In genomic region chr7:32163911-32164310, GRCh38 we compare ENCODE assay signal across 16 cellular contexts.
DNase-seq lines count a peak whose midpoint lies in the region; ATAC-seq and TF ChIP-seq lines count a peak whose summit lies in the region.
"Had no signal": no experiment of that assay in that cellular context is flagged by ENCODE, and none has a peak within 500 bp of the region (broad histone marks: within the 10 kb centered on the region; RNA-seq: fewer than 3 reads in every experiment).

No MANE protein-coding gene starts in this region.

- no peak for TF ChIP-seq CTCF in left ventricle myocardium inferior (IDR thresholded peaks at IDR 0.05; ENCODE audit: borderline replicate concordance)
- no peak for TF ChIP-seq CTCF in foreskin keratinocyte (conservative IDR thresholded peaks at IDR 0.05)
- TF ChIP-seq CTCF in tibial artery (IDR thresholded peaks at IDR 0.05): no peak

- no peaks in the 10 kb centered on the region for H3K27me3 Mint-ChIP-seq in activated CD4-positive, alpha-beta T cell treated with anti-CD3 and anti-CD28 coated beads for 36 hours

- no peaks in the 10 kb centered on the region for H3K36me3 Mint-ChIP-seq in activated CD4-positive, alpha-beta T cell treated with anti-CD3 and anti-CD28 coated beads for 36 hours (ENCODE audit: low read depth)
- H3K36me3 Mint-ChIP-seq: type B pancreatic cell had no signal

- CTCF ChIA-PET in activated CD4-positive, alpha-beta T cell treated with anti-CD3 and anti-CD28 coated beads for 36 hours (lab: Charles Lee): interaction anchor here (0.6 kb wide), 1 partner anchor 178 kb away, joined by 3 read pairs; no protein-coding TSS in a partner anchor

- H3K9me3 ChIP-seq in left ventricle myocardium inferior (replicated peaks): no peaks in the 10 kb centered on the region
- H3K9me3 ChIP-seq in tibial artery: no peaks in the 10 kb centered on the region

- peaks cover 43% of the 10 kb centered on the region for H3K4me1 ChIP-seq in left ventricle myocardium inferior
- H3K4me1 ChIP-seq in foreskin keratinocyte: peaks cover 41% of the 10 kb centered on the region
- peaks cover 5 to 31% (median 17%) of the 10 kb centered on the region in 4 donors for H3K4me1 ChIP-seq in tibial artery

- no peak for ATAC-seq in foreskin keratinocyte
- no peak for ATAC-seq in activated CD4-positive, alpha-beta T cell treated with anti-CD3 and anti-CD28 coated beads for 36 hours

- no peaks in the 10 kb centered on the region for H3K9me3 Mint-ChIP-seq in activated CD4-positive, alpha-beta T cell treated with anti-CD3 and anti-CD28 coated beads for 36 hours (ENCODE audit: low read depth)
- H3K9me3 Mint-ChIP-seq: activated naive CD4-positive, alpha-beta T cell treated with anti-CD3 and anti-CD28 coated beads for 36 hours; type B pancreatic cell had no signal

- H3K4me1 Mint-ChIP-seq in activated CD4-positive, alpha-beta T cell treated with anti-CD3 and anti-CD28 coated beads for 36 hours: no peaks in the 10 kb centered on the region

- peak overlapping the region; percentile 82 for H3K27ac ChIP-seq in left ventricle myocardium inferior (replicated peaks)
- H3K27ac ChIP-seq in foreskin keratinocyte: peak overlapping the region; percentile 51
- H3K27ac ChIP-seq in tibial artery: peak overlapping the region; percentile 52 to 54

- no peak overlapping the region for H3K4me3 Mint-ChIP-seq in activated CD4-positive, alpha-beta T cell treated with anti-CD3 and anti-CD28 coated beads for 36 hours
- H3K4me3 Mint-ChIP-seq: activated naive CD4-positive, alpha-beta T cell treated with anti-CD3 and anti-CD28 coated beads for 36 hours; type B pancreatic cell had no signal

- POLR2A ChIA-PET in activated CD4-positive, alpha-beta T cell treated with anti-CD3 and anti-CD28 coated beads for 36 hours (lab: Charles Lee): no interaction called here

- no peak overlapping the region for H3K27ac Mint-ChIP-seq in activated CD4-positive, alpha-beta T cell treated with anti-CD3 and anti-CD28 coated beads for 36 hours
- H3K27ac Mint-ChIP-seq: activated naive CD4-positive, alpha-beta T cell treated with anti-CD3 and anti-CD28 coated beads for 36 hours had no signal

- H3K36me3 ChIP-seq in left ventricle myocardium inferior (no peaks in the 10 kb centered on the region), tibial artery (no peaks in the 10 kb centered on the region)

- H3K27me3 ChIP-seq in left ventricle myocardium inferior (ENCODE audit: low read depth) (no peaks in the 10 kb centered on the region), foreskin keratinocyte (no peaks in the 10 kb centered on the region), tibial artery (no peaks in the 10 kb centered on the region)

- no peak overlapping the region for H3K4me3 ChIP-seq in left ventricle myocardium inferior
- H3K4me3 ChIP-seq in tibial artery: no peak overlapping the region

- intact Hi-C loops in left ventricle myocardium inferior (cut with micrococcal nuclease): no loop called here
- intact Hi-C loops in cardiac septum (cut with DNase I): loop anchor here (2.0 to 5.0 kb wide), 2 partner anchors 93 to 282 kb away; partner anchors contain the start of gene PDE1C
- intact Hi-C loops in tibial artery (cut with DNase I; ENCODE audit: low total_unique reads): no loop called here
- intact Hi-C loops in activated CD4-positive, alpha-beta T cell treated with anti-CD3 and anti-CD28 coated beads for 36 hours (cut with DNase I, micrococcal nuclease): loop anchor here in 1 of 2 experiments (5.0 kb wide), 1 partner anchor 1653 kb away; no protein-coding TSS in a partner anchor

- DNase-seq in left ventricle myocardium inferior (no peak), cardiac septum (ENCODE audit: low spot score) (no peak), astrocyte of the hippocampus (ENCODE audit: low read depth, low spot score) (peak; percentile 64), foreskin keratinocyte (no peak), tibial artery (no peak), NCI-H1105 treated with DMSO at 0.1 percent for 48 hours (lab: John Stamatoyannopoulos, UW) (no peak), NCI-H128 (lab: John Stamatoyannopoulos, UW; ENCODE audit: unreplicated experiment) (no peak)
- no peak for DNase-seq in activated CD4-positive, alpha-beta T cell treated with anti-CD3 and anti-CD28 coated beads for 36 hours
- DNase-seq: activated CD4-positive, alpha-beta T cell treated with anti-CD3 and anti-CD28 coated beads, Interleukin-2, amount 50 U/mL, for 48 hours; activated naive CD4-positive, alpha-beta T cell treated with anti-CD3 and anti-CD28 coated beads for 36 hours; DND-41; erythroblast; NCI-H187 treated with DMSO at 0.1 percent for 48 hours; NK-92 treated with Interleukin-12 subunit alpha and Interleukin-12 subunit beta, amount 100 ng/mL, for 24 hours; stimulated activated naive CD4-positive, alpha-beta T cell had no signal
